ENCODE assay signal across 1 cellular context in the genomic region with DNA sequence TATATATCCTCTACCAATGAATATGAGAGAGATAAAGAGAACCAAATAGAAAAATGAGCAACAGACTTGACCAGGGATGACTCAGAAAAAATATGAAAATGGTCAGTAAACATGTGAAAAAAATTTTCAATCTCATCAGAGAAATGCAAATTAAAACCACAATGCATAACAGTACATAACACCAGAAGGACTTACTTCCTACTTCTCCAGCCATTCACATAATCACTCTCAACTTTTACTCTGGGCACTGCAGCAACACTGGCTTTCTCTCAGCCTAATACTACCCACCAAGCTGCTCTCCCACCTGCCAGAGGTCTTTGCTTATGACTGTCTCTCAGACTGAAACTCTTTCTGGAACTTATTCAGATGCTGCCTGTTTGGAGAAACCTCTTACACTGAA.
A peak's percentile ranks its signal among the peaks of the same experiment; 100 is the strongest.
TF ChIP-seq lines count a peak whose summit lies in the region.

No MANE protein-coding gene starts in this region.

TF ChIP-seq in GM12878, 131 proteins besides CTCF, POLR2A, EP300 and RAD21 (continues in another document):
- TF ChIP-seq, protein P1, sequence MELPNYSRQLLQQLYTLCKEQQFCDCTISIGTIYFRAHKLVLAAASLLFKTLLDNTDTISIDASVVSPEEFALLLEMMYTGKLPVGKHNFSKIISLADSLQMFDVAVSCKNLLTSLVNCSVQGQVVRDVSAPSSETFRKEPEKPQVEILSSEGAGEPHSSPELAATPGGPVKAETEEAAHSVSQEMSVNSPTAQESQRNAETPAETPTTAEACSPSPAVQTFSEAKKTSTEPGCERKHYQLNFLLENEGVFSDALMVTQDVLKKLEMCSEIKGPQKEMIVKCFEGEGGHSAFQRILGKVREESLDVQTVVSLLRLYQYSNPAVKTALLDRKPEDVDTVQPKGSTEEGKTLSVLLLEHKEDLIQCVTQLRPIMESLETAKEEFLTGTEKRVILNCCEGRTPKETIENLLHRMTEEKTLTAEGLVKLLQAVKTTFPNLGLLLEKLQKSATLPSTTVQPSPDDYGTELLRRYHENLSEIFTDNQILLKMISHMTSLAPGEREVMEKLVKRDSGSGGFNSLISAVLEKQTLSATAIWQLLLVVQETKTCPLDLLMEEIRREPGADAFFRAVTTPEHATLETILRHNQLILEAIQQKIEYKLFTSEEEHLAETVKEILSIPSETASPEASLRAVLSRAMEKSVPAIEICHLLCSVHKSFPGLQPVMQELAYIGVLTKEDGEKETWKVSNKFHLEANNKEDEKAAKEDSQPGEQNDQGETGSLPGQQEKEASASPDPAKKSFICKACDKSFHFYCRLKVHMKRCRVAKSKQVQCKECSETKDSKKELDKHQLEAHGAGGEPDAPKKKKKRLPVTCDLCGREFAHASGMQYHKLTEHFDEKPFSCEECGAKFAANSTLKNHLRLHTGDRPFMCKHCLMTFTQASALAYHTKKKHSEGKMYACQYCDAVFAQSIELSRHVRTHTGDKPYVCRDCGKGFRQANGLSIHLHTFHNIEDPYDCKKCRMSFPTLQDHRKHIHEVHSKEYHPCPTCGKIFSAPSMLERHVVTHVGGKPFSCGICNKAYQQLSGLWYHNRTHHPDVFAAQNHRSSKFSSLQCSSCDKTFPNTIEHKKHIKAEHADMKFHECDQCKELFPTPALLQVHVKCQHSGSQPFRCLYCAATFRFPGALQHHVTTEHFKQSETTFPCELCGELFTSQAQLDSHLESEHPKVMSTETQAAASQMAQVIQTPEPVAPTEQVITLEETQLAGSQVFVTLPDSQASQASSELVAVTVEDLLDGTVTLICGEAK (IDR thresholded peaks at IDR 0.05; ENCODE audit: borderline replicate concordance) = no peak
- TF ChIP-seq RUNX3 (IDR thresholded peaks at IDR 0.05; ENCODE audit: low read length) (peak; percentile 86), RELA (IDR thresholded peaks at IDR 0.05; ENCODE audit: borderline replicate concordance, partially characterized antibody) (no peak), TCF12 (IDR thresholded peaks at IDR 0.05; ENCODE audit: low read depth, low read length) (peak; percentile 83), EZH2 (IDR thresholded peaks at IDR 0.05; ENCODE audit: borderline replicate concordance, control insufficient read depth, low read depth, low read length) (no peak), TAF1 (IDR thresholded peaks at IDR 0.05; ENCODE audit: borderline replicate concordance, low read depth, low read length) (no peak), PAX5 (IDR thresholded peaks at IDR 0.05; ENCODE audit: borderline replicate concordance, low read depth, low read length) (0 out of 2 replicates have a peak, but pooled peaks have one; percentile 47), TCF3 (IDR thresholded peaks at IDR 0.05; ENCODE audit: borderline replicate concordance, insufficient read depth, low read depth, low read length) (no peak), NR2F1 (conservative IDR thresholded peaks at IDR 0.05) (no peak), CREM (IDR thresholded peaks at IDR 0.05; ENCODE audit: low read depth) (no peak), ETV6 (conservative IDR thresholded peaks at IDR 0.05 in 1 of 2, IDR thresholded peaks at IDR 0.05 in 1 of 2; ENCODE audit: borderline replicate concordance in 1 of 2, low read depth in 1 of 2) (no peak), ASH2L (IDR thresholded peaks at IDR 0.05; ENCODE audit: borderline replicate concordance, low read depth) (no peak), BMI1 (IDR thresholded peaks at IDR 0.05; ENCODE audit: borderline replicate concordance) (no peak), MTA2 (IDR thresholded peaks at IDR 0.05; ENCODE audit: low read depth) (peak; percentile 74), EED (IDR thresholded peaks at IDR 0.05; ENCODE audit: low read depth) (no peak), HDGF (IDR thresholded peaks at IDR 0.05) (no peak), ZNF384 (IDR thresholded peaks at IDR 0.05; ENCODE audit: borderline replicate concordance, low read depth, low read length) (peak; percentile 78; the same call in 1 of the 2 replicates), FOXK2 (IDR thresholded peaks at IDR 0.05) (no peak), ZNF24 (IDR thresholded peaks at IDR 0.05) (no peak), DPF2 (IDR thresholded peaks at IDR 0.05) (no peak), GATAD2B (conservative IDR thresholded peaks at IDR 0.05; ENCODE audit: low read depth) (no peak), WRNIP1 (IDR thresholded peaks at IDR 0.05; ENCODE audit: borderline replicate concordance, low read depth, low read length) (no peak), TBL1XR1 (IDR thresholded peaks at IDR 0.05; ENCODE audit: low read depth, low read length) (no peak), SPI1 (IDR thresholded peaks at IDR 0.05; ENCODE audit: borderline replicate concordance, insufficient read depth, low read depth, low read length) (0 out of 2 replicates have a peak, but pooled peaks have one; percentile 4), SRF (IDR thresholded peaks at IDR 0.05; ENCODE audit: low read depth in 2 of 2, low read length in 2 of 2) (no peak), IKZF2 (IDR thresholded peaks at IDR 0.05) (peak; percentile 56 to 60; a peak in 3 of 4 replicates), SIX5 (IDR thresholded peaks at IDR 0.05; ENCODE audit: low read depth, low read length, severe bottlenecking) (no peak), JUNB (IDR thresholded peaks at IDR 0.05) (peak; percentile 35; the same call in 1 of the 2 replicates), BCL11A (IDR thresholded peaks at IDR 0.05; ENCODE audit: low read depth, low read length) (peak; percentile 59; the same call in 1 of the 2 replicates), IRF4 (IDR thresholded peaks at IDR 0.05; ENCODE audit: low read depth, low read length) (0 out of 2 replicates have a peak, but pooled peaks have one; percentile 63), BHLHE40 (IDR thresholded peaks at IDR 0.05; ENCODE audit: borderline replicate concordance in 1 of 2, low read depth in 2 of 2, low read length in 1 of 2) (peak; percentile 21 to 25; a peak in 1 of 4 replicates), STAT3 (IDR thresholded peaks at IDR 0.05; ENCODE audit: low read depth, low read length) (no peak), SUPT20H (IDR thresholded peaks at IDR 0.05; ENCODE audit: borderline replicate concordance, control insufficient read depth, low read depth, low read length) (no peak), NBN (IDR thresholded peaks at IDR 0.05) (no peak)
- TF ChIP-seq, protein P2, sequence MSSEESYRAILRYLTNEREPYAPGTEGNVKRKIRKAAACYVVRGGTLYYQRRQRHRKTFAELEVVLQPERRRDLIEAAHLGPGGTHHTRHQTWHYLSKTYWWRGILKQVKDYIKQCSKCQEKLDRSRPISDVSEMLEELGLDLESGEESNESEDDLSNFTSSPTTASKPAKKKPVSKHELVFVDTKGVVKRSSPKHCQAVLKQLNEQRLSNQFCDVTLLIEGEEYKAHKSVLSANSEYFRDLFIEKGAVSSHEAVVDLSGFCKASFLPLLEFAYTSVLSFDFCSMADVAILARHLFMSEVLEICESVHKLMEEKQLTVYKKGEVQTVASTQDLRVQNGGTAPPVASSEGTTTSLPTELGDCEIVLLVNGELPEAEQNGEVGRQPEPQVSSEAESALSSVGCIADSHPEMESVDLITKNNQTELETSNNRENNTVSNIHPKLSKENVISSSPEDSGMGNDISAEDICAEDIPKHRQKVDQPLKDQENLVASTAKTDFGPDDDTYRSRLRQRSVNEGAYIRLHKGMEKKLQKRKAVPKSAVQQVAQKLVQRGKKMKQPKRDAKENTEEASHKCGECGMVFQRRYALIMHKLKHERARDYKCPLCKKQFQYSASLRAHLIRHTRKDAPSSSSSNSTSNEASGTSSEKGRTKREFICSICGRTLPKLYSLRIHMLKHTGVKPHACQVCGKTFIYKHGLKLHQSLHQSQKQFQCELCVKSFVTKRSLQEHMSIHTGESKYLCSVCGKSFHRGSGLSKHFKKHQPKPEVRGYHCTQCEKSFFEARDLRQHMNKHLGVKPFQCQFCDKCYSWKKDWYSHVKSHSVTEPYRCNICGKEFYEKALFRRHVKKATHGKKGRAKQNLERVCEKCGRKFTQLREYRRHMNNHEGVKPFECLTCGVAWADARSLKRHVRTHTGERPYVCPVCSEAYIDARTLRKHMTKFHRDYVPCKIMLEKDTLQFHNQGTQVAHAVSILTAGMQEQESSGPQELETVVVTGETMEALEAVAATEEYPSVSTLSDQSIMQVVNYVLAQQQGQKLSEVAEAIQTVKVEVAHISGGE (CRISPR knock-in tag; IDR thresholded peaks at IDR 0.05) = no peak
- TF ChIP-seq, protein P3, sequence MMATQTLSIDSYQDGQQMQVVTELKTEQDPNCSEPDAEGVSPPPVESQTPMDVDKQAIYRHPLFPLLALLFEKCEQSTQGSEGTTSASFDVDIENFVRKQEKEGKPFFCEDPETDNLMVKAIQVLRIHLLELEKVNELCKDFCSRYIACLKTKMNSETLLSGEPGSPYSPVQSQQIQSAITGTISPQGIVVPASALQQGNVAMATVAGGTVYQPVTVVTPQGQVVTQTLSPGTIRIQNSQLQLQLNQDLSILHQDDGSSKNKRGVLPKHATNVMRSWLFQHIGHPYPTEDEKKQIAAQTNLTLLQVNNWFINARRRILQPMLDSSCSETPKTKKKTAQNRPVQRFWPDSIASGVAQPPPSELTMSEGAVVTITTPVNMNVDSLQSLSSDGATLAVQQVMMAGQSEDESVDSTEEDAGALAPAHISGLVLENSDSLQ (IDR thresholded peaks at IDR 0.05) = peak; percentile 39; the same call in 1 of the 2 replicates
- TF ChIP-seq, protein P4, sequence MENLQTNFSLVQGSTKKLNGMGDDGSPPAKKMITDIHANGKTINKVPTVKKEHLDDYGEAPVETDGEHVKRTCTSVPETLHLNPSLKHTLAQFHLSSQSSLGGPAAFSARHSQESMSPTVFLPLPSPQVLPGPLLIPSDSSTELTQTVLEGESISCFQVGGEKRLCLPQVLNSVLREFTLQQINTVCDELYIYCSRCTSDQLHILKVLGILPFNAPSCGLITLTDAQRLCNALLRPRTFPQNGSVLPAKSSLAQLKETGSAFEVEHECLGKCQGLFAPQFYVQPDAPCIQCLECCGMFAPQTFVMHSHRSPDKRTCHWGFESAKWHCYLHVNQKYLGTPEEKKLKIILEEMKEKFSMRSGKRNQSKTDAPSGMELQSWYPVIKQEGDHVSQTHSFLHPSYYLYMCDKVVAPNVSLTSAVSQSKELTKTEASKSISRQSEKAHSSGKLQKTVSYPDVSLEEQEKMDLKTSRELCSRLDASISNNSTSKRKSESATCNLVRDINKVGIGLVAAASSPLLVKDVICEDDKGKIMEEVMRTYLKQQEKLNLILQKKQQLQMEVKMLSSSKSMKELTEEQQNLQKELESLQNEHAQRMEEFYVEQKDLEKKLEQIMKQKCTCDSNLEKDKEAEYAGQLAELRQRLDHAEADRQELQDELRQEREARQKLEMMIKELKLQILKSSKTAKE (IDR thresholded peaks at IDR 0.05; ENCODE audit: low read depth, poor library complexity, severe bottlenecking) = peak; percentile 44
- TF ChIP-seq, protein P5, sequence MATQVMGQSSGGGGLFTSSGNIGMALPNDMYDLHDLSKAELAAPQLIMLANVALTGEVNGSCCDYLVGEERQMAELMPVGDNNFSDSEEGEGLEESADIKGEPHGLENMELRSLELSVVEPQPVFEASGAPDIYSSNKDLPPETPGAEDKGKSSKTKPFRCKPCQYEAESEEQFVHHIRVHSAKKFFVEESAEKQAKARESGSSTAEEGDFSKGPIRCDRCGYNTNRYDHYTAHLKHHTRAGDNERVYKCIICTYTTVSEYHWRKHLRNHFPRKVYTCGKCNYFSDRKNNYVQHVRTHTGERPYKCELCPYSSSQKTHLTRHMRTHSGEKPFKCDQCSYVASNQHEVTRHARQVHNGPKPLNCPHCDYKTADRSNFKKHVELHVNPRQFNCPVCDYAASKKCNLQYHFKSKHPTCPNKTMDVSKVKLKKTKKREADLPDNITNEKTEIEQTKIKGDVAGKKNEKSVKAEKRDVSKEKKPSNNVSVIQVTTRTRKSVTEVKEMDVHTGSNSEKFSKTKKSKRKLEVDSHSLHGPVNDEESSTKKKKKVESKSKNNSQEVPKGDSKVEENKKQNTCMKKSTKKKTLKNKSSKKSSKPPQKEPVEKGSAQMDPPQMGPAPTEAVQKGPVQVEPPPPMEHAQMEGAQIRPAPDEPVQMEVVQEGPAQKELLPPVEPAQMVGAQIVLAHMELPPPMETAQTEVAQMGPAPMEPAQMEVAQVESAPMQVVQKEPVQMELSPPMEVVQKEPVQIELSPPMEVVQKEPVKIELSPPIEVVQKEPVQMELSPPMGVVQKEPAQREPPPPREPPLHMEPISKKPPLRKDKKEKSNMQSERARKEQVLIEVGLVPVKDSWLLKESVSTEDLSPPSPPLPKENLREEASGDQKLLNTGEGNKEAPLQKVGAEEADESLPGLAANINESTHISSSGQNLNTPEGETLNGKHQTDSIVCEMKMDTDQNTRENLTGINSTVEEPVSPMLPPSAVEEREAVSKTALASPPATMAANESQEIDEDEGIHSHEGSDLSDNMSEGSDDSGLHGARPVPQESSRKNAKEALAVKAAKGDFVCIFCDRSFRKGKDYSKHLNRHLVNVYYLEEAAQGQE (IDR thresholded peaks at IDR 0.05; ENCODE audit: low read depth, low read length) = no peak
- TF ChIP-seq, protein P6, sequence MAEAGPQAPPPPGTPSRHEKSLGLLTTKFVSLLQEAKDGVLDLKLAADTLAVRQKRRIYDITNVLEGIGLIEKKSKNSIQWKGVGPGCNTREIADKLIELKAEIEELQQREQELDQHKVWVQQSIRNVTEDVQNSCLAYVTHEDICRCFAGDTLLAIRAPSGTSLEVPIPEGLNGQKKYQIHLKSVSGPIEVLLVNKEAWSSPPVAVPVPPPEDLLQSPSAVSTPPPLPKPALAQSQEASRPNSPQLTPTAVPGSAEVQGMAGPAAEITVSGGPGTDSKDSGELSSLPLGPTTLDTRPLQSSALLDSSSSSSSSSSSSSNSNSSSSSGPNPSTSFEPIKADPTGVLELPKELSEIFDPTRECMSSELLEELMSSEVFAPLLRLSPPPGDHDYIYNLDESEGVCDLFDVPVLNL (IDR thresholded peaks at IDR 0.05; ENCODE audit: low read depth, low read length) = no peak
- TF ChIP-seq, protein P7, sequence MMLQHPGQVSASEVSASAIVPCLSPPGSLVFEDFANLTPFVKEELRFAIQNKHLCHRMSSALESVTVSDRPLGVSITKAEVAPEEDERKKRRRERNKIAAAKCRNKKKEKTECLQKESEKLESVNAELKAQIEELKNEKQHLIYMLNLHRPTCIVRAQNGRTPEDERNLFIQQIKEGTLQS (IDR thresholded peaks at IDR 0.05; ENCODE audit: borderline replicate concordance, extremely low read depth, low read depth, low read length) = no peak
- TF ChIP-seq, protein P8, sequence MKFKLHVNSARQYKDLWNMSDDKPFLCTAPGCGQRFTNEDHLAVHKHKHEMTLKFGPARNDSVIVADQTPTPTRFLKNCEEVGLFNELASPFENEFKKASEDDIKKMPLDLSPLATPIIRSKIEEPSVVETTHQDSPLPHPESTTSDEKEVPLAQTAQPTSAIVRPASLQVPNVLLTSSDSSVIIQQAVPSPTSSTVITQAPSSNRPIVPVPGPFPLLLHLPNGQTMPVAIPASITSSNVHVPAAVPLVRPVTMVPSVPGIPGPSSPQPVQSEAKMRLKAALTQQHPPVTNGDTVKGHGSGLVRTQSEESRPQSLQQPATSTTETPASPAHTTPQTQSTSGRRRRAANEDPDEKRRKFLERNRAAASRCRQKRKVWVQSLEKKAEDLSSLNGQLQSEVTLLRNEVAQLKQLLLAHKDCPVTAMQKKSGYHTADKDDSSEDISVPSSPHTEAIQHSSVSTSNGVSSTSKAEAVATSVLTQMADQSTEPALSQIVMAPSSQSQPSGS (IDR thresholded peaks at IDR 0.05; ENCODE audit: low read length) = peak; percentile 35; the same call in 1 of the 2 replicates
